In the genomic region with DNA sequence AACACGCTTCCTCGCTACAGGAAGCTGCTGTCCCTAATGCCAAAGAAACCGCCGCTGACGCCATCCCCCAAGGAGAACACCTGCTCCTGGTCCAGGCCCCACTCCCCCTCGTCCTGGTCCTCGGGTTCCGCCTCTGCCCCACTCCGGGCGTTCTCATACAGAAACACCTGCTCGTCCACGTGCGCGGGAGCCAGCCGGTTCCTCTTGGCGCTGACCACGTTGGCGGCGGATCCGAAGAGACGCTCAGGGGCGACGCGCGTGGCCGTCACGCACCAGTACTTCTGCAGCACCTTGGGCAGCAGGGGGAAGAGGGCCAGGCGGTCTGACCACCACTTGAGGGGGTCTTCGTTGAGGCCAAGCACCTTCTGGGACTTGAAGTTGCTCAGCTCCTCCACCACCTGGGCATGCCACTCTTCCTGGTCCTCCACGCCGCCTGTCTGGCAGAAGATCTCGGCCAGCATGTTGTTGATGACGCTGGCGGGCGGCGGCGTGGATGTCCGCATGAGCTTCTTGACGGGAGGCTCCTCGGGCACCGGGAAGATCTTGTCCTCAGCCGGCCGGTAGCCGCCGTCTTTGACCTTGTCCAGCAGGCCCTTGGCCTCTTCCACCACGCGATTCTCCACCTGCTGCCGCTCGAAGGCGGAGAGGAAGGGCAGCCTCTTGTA, we compare ENCODE assay signal across 20 cellular contexts. TPM values are rescaled to one million over a fixed set of nuclear protein-coding genes. Genes with fewer than 3 reads are reported as not detected.
DNase-seq lines count a peak whose midpoint lies in the region; ATAC-seq and TF ChIP-seq lines count a peak whose summit lies in the region.
"Had no signal": no experiment of that assay in that cellular context is flagged by ENCODE, and none has a peak within 500 bp of the region (broad histone marks: within the 10 kb centered on the region; RNA-seq: fewer than 3 reads in every experiment).

No MANE protein-coding gene starts in this region.

- H3K4me1 Mint-ChIP-seq in H9, result peaks cover 44 to 46% of the 10 kb centered on the region in 2 experiments
- H3K4me1 Mint-ChIP-seq in chondrocyte (ENCODE audit: low read depth), result peaks cover 36% of the 10 kb centered on the region
- no peaks in the 10 kb centered on the region for H3K4me1 Mint-ChIP-seq in activated naive CD8-positive, alpha-beta T cell treated with anti-CD3 and anti-CD28 coated beads, Interleukin-2, amount 50 U/mL, for 24 hours

- peaks cover 39 to 61% (median 59%) of the 10 kb centered on the region in 3 experiments; a peak in 6 of 7 replicates for H3K36me3 Mint-ChIP-seq in H9 (ENCODE audit: insufficient read depth in 1 of 3, low read depth in 3 of 3)
- H3K36me3 Mint-ChIP-seq in chondrocyte (ENCODE audit: low read depth), result peaks cover 33% of the 10 kb centered on the region
- peaks cover 22% of the 10 kb centered on the region for H3K36me3 Mint-ChIP-seq in activated naive CD8-positive, alpha-beta T cell treated with anti-CD3 and anti-CD28 coated beads, Interleukin-2, amount 50 U/mL, for 24 hours (ENCODE audit: low read depth)

- peaks cover 6% of the 10 kb centered on the region for H3K79me1 ChIP-seq in H9 (ENCODE audit: insufficient read depth, low read depth, low read length, poor library complexity, severe bottlenecking)

- H3K27ac ChIP-seq in BLaER1 treated with 17β-estradiol and CSF1 and Interleukin-3, amounts not matched to agents 10 nM and 100 nM, result peak overlapping the region in 8 of 11 experiments; percentile 11 to 70 (median 36); a peak in 9 of 22 replicates
- H3K27ac ChIP-seq in H9 (ENCODE audit: insufficient read length, low read depth, low read length) (no peak overlapping the region), osteoblast (ENCODE audit: low read depth, low read length) (no peak overlapping the region)
- H3K27ac ChIP-seq: SJSA1 had no signal

- H3K27ac Mint-ChIP-seq in H9 (peak overlapping the region; percentile 18 to 80 (median 68); a peak in 3 of 7 replicates), chondrocyte (ENCODE audit: unreplicated experiment) (no peak overlapping the region)
- H3K27ac Mint-ChIP-seq in activated naive CD8-positive, alpha-beta T cell treated with anti-CD3 and anti-CD28 coated beads, Interleukin-2, amount 50 U/mL, for 24 hours, result no peak overlapping the region

- H2AK5ac ChIP-seq in H9 (ENCODE audit: insufficient read length, low read length), result no peak overlapping the region

- no peak overlapping the region for H2BK15ac ChIP-seq in H9 (ENCODE audit: low read depth, low read length)

- no peak overlapping the region for H3K18ac ChIP-seq in H9 (ENCODE audit: insufficient read length, low read depth, low read length)

- no peak overlapping the region for H3K4me3 Mint-ChIP-seq in H9
- no peak overlapping the region for H3K4me3 Mint-ChIP-seq in chondrocyte (ENCODE audit: unreplicated experiment)
- H3K4me3 Mint-ChIP-seq in activated naive CD8-positive, alpha-beta T cell treated with anti-CD3 and anti-CD28 coated beads, Interleukin-2, amount 50 U/mL, for 24 hours, result no peak overlapping the region

- no peak overlapping the region for H2BK5ac ChIP-seq in H9 (ENCODE audit: insufficient read length, low read length)

- no peak overlapping the region for H4K5ac ChIP-seq in H9 (ENCODE audit: insufficient read length, low read depth, low read length)

- H2BK20ac ChIP-seq in H9 (ENCODE audit: low read depth, low read length, poor library complexity, severe bottlenecking), result no peak overlapping the region

- H4K91ac ChIP-seq in H9 (ENCODE audit: insufficient read length, low read depth, low read length), result no peak overlapping the region

- H3K9me3 Mint-ChIP-seq in H9, result no peaks in the 10 kb centered on the region
- no peaks in the 10 kb centered on the region for H3K9me3 Mint-ChIP-seq in chondrocyte (ENCODE audit: low read depth)
- H3K9me3 Mint-ChIP-seq in activated naive CD8-positive, alpha-beta T cell treated with anti-CD3 and anti-CD28 coated beads, Interleukin-2, amount 50 U/mL, for 24 hours, result no peaks in the 10 kb centered on the region

- no peak overlapping the region for H2BK12ac ChIP-seq in H9 (ENCODE audit: insufficient read length, low read depth, low read length)

- no peak overlapping the region for H3K14ac ChIP-seq in H9 (ENCODE audit: insufficient read depth, low read length)

- DNase-seq in H9 (no peak), chondrocyte (ENCODE audit: low spot score) (peak; percentile 94), osteoblast (ENCODE audit: insufficient read length, low spot score, missing footprints) (peak; percentile 59), DMS153 treated with DMSO at 0.1 percent for 48 hours (lab: John Stamatoyannopoulos, UW; ENCODE audit: unreplicated experiment) (no peak)
- DNase-seq in activated naive CD8-positive, alpha-beta T cell treated with anti-CD3 and anti-CD28 coated beads, Interleukin-2, amount 50 U/mL, for 24 hours, result no peak
- DNase-seq: AML-193, DMS79 treated with DMSO at 0.1 percent for 48 hours, GOT3, KBM-7, MM.1S, NCI-H1048, NCI-H1417 treated with DMSO at 0.1 percent for 48 hours, NCI-H187, NCI-H446 treated with DMSO at 0.1 percent for 48 hours, NCI-H526 treated with DMSO at 0.1 percent for 48 hours, OCI-M1 had no signal

- peaks cover 5% of the 10 kb centered on the region; the same call in 1 of the 2 replicates for H3K79me2 ChIP-seq in H9 (ENCODE audit: insufficient read depth, low read length)
- peaks cover 57% of the 10 kb centered on the region for H3K79me2 ChIP-seq in osteoblast (ENCODE audit: insufficient read depth, low read length)

- WGBS in H9 (ENCODE audit: extremely low coverage, insufficient read length, low lambda C conversion rate), result no CpG with 5 or more reads among the region's 50 CpGs

- no peak overlapping the region for H3T11ph ChIP-seq in H9 (ENCODE audit: low read length)

- peaks cover 3% of the 10 kb centered on the region for H3K23me2 ChIP-seq in H9 (ENCODE audit: insufficient read length, low read depth, low read length, poor library complexity, severe bottlenecking)

- peaks cover 0 to 15% (median 6%) of the 10 kb centered on the region in 11 experiments; a peak in 8 of 22 replicates for H3K9me3 ChIP-seq in BLaER1 treated with 17β-estradiol and CSF1 and Interleukin-3, amounts not matched to agents 10 nM and 100 nM (replicated peaks in 1 of 11)
- H3K9me3 ChIP-seq in H9 (ENCODE audit: control insufficient read depth, low read depth, low read length) (no peaks in the 10 kb centered on the region), osteoblast (ENCODE audit: low read depth, low read length) (no peaks in the 10 kb centered on the region)
- H3K9me3 ChIP-seq: SJSA1 had no signal

- H2AFZ ChIP-seq in H9 (ENCODE audit: low read length) (no peak overlapping the region), osteoblast (ENCODE audit: low read length) (no peak overlapping the region)

- no peak overlapping the region for H3K23ac ChIP-seq in H9 (ENCODE audit: insufficient read length, low read depth, low read length)

- H3K4me1 ChIP-seq in BLaER1 treated with 17β-estradiol and CSF1 and Interleukin-3, amounts not matched to agents 10 nM and 100 nM, result peaks cover 6 to 90% (median 69%) of the 10 kb centered on the region in 10 experiments; a peak in 19 of 20 replicates
- H3K4me1 ChIP-seq in H9 (ENCODE audit: insufficient read depth, low read length), result peaks cover 3% of the 10 kb centered on the region
- H3K4me1 ChIP-seq in osteoblast (ENCODE audit: insufficient read depth, low read length), result no peaks in the 10 kb centered on the region
- H3K4me1 ChIP-seq: SJSA1 had no signal

- H3K36me3 ChIP-seq in BLaER1 treated with 17β-estradiol and CSF1 and Interleukin-3, amounts not matched to agents 10 nM and 100 nM, result peaks cover 69 to 91% (median 75%) of the 10 kb centered on the region in 11 experiments
- H3K36me3 ChIP-seq in osteoblast (ENCODE audit: insufficient read depth, low read length), result peaks cover 39% of the 10 kb centered on the region

- H3K27me3 Mint-ChIP-seq in H9 (ENCODE audit: low read depth) (no peaks in the 10 kb centered on the region), chondrocyte (ENCODE audit: low read depth) (no peaks in the 10 kb centered on the region)
- H3K27me3 Mint-ChIP-seq in activated naive CD8-positive, alpha-beta T cell treated with anti-CD3 and anti-CD28 coated beads, Interleukin-2, amount 50 U/mL, for 24 hours, result no peaks in the 10 kb centered on the region

- no peak overlapping the region for H4K8ac ChIP-seq in H9 (replicated peaks; ENCODE audit: insufficient read length, low read depth, low read length)

- H4K20me1 ChIP-seq in BLaER1 treated with 17β-estradiol and CSF1 and Interleukin-3, amounts not matched to agents 10 nM and 100 nM, result peaks cover 87 to 97% (median 96%) of the 10 kb centered on the region in 11 experiments
- H4K20me1 ChIP-seq in H9 (ENCODE audit: control insufficient read depth, insufficient read depth, insufficient read length) (no peaks in the 10 kb centered on the region), osteoblast (ENCODE audit: insufficient read depth, low read length) (peaks cover 23% of the 10 kb centered on the region)

- H3K27me3 ChIP-seq in BLaER1 treated with 17β-estradiol and CSF1 and Interleukin-3, amounts not matched to agents 10 nM and 100 nM, result no peaks in the 10 kb centered on the region
- no peaks in the 10 kb centered on the region for H3K27me3 ChIP-seq in H9 (ENCODE audit: insufficient read depth, low read length)
- H3K27me3 ChIP-seq in osteoblast (ENCODE audit: insufficient read depth, low read length), result no peaks in the 10 kb centered on the region
- H3K27me3 ChIP-seq: SJSA1 had no signal

- ATAC-seq in HG02870 (IDR thresholded peaks at IDR 0.05; ENCODE audit: unreplicated experiment), result no peak
- ATAC-seq in activated naive CD8-positive, alpha-beta T cell treated with anti-CD3 and anti-CD28 coated beads, Interleukin-2, amount 50 U/mL, for 24 hours, result no peak
- ATAC-seq: Right ventricle myocardium inferior had no signal

- H3K4me2 ChIP-seq in BLaER1 treated with 17β-estradiol and CSF1 and Interleukin-3, amounts not matched to agents 10 nM and 100 nM, result peak overlapping the region; percentile 23 to 86 (median 65); a peak in 21 of 22 replicates
- H3K4me2 ChIP-seq in H9 (ENCODE audit: insufficient read depth, insufficient read length, low read length) (no peak overlapping the region), osteoblast (ENCODE audit: insufficient read depth, low read length) (no peak overlapping the region)

- H3K9ac ChIP-seq in BLaER1 treated with 17β-estradiol and CSF1 and Interleukin-3, amounts not matched to agents 10 nM and 100 nM, result peak overlapping the region in 3 of 11 experiments; percentile 16 to 41 (median 26); a peak in 5 of 22 replicates
- no peak overlapping the region for H3K9ac ChIP-seq in H9 (ENCODE audit: extremely low read depth, insufficient read length, low read length)

- no peak for TF ChIP-seq CTCF in H9 (conservative IDR thresholded peaks at IDR 0.05)
- TF ChIP-seq CTCF in chondrocyte (IDR thresholded peaks at IDR 0.05), result no peak
- no peak for TF ChIP-seq CTCF in osteoblast (IDR thresholded peaks at IDR 0.05; ENCODE audit: extremely low read depth, low read depth, low read length)

- no peak overlapping the region for H2BK120ac ChIP-seq in H9 (ENCODE audit: low read depth, low read length, poor library complexity, severe bottlenecking)

- H3K4ac ChIP-seq in H9 (ENCODE audit: low read depth, low read length), result no peak overlapping the region

- peak overlapping the region in 1 of 10 experiments; percentile 15; a peak in 1 of 20 replicates for H3K4me3 ChIP-seq in BLaER1 treated with 17β-estradiol and CSF1 and Interleukin-3, amounts not matched to agents 10 nM and 100 nM
- H3K4me3 ChIP-seq in osteoblast (ENCODE audit: insufficient read depth, low read length), result no peak overlapping the region
- H3K4me3 ChIP-seq: SJSA1 had no signal

- no peak overlapping the region for H3K56ac ChIP-seq in H9 (ENCODE audit: insufficient read length, low read depth, low read length)

RNA-seq across cellular contexts. Expression of gene DHRSX, which starts 12.0 kb away (rescaled TPM):
- total RNA-seq in H9 (2021) (42.3 and 44.0 TPM in 2 replicates), chondrocyte (30.1 to 35.2 TPM (median 35.0 TPM) in 3 replicates), osteoblast (37.6 and 38.3 TPM in 2 replicates)

RNA-seq across cellular contexts. Expression of gene ZBED1, which starts 12.0 kb away (rescaled TPM):
- total RNA-seq in H9 (2021) (61.1 and 63.8 TPM in 2 replicates), chondrocyte (39.8 to 45.0 TPM (median 40.1 TPM) in 3 replicates), osteoblast (52.2 and 57.2 TPM in 2 replicates)

Comparison
In these comparisons a context has a peak if more than half of its experiments do, and no peak if none do; other contexts are left out.
1. H3K27ac ChIP-seq: peak in BLaER1 treated with 17β-estradiol and CSF1 and Interleukin-3, amounts not matched to agents 10 nM and 100 nM (8 of 11); none in H9 (single experiment) and osteoblast (single experiment).
2. H3K4me2 ChIP-seq: peak in BLaER1 treated with 17β-estradiol and CSF1 and Interleukin-3, amounts not matched to agents 10 nM and 100 nM (11 of 11); none in H9 (single experiment) and osteoblast (single experiment).
3. DNase-seq: peak in chondrocyte (single experiment) and osteoblast (single experiment); none in H9 (single experiment), activated naive CD8-positive, alpha-beta T cell treated with anti-CD3 and anti-CD28 coated beads, Interleukin-2, amount 50 U/mL, for 24 hours (single experiment) and DMS153 treated with DMSO at 0.1 percent for 48 hours (single experiment).
4. H3K27ac Mint-ChIP-seq: peak in H9 (3 of 3); none in chondrocyte (single experiment) and activated naive CD8-positive, alpha-beta T cell treated with anti-CD3 and anti-CD28 coated beads, Interleukin-2, amount 50 U/mL, for 24 hours (single experiment).